9 cellular contexts compared by ENCODE assay signal in the genomic region with DNA sequence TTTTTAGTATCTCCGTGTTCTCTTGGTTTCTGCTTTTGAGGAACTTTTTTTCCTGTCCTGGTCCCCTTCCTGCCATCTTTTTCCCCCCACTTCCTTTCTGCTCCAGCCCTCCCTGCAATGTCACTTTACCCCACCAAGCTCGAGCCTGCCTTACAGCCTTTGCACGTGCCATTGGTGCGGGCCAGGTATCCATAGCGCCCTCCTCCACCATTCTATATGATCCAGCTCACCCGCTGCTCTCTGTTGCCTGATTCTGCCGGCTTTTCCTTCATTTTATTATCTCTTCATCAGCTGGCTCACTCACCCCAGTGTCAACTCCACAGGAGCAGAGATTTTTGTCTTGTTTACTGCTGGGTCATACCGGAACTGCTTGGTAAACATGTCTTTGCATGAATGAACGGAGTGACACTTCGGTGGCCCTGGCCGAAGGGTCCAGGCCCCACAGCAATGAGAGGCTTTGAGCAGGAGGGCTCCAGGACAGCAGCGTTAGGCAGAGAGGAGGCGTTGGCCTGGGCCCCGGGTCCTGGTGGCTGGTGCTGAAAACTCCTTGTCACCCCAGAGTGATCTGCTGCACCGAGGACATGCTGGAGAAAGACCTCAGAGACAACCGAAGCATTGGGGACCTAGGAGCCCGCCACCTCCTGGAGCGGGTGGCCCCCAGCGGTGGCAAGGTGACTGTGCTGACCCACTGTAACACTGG. TPM values are rescaled to one million over a fixed set of nuclear protein-coding genes. Genes with fewer than 3 reads are reported as not detected.
A peak's percentile ranks its signal among the peaks of the same experiment; 100 is the strongest.
DNase-seq lines count a peak whose midpoint lies in the region; ATAC-seq, FAIRE-seq and TF ChIP-seq lines count a peak whose summit lies in the region.
"Had no signal": no experiment of that assay in that cellular context is flagged by ENCODE, and none has a peak within 500 bp of the region (broad histone marks: within the 10 kb centered on the region; RNA-seq: fewer than 3 reads in every experiment).

No MANE protein-coding gene starts in this region.

- no peak for TF ChIP-seq CTCF in GM12878 (IDR thresholded peaks at IDR 0.05 in 2 of 3, conservative IDR thresholded peaks at IDR 0.05 in 1 of 3; ENCODE audit: control insufficient read depth in 2 of 3, extremely low read depth in 1 of 3, insufficient read depth in 1 of 3, low read depth in 3 of 3, low read length in 3 of 3)

- no peak overlapping the region for H3K14ac ChIP-seq in mesenchymal stem cell (ENCODE audit: low read length in 2 of 2)

- no peak for ATAC-seq in stimulated activated naive CD8-positive, alpha-beta T cell treated with anti-CD3 and anti-CD28 coated beads, Interleukin-15, Interleukin-2, amounts not matched to agents 100 U/mL and 50 U/mL, for 24 hours
- ATAC-seq in GM12878 (peak; percentile 11; the same call in 2 of the 3 replicates), HG02885 (IDR thresholded peaks at IDR 0.05; ENCODE audit: poor library complexity, unreplicated experiment) (no peak), GM21529 (IDR thresholded peaks at IDR 0.05; ENCODE audit: unreplicated experiment) (no peak)

- in situ Hi-C loops in GM12878 (cut with MboI), result no loop called here

- peak overlapping the region in 1 of 2 experiments; percentile 25 for H3K18ac ChIP-seq in mesenchymal stem cell (ENCODE audit: low read depth in 1 of 2, low read length in 2 of 2)

- POLR2A ChIA-PET in GM12878 (lab: Charles Lee), result interaction anchor here (0.5 to 2.9 kb wide), 2 partner anchors 9 to 83 kb away, joined by 6 to 17 read pairs; a partner anchor contains a TSS

- TF ChIP-seq RAD21 in GM12878 (IDR thresholded peaks at IDR 0.05; ENCODE audit: insufficient read depth, low read depth, low read length), result no peak

- H2AK5ac ChIP-seq in mesenchymal stem cell (ENCODE audit: low read length, severe bottlenecking), result no peak overlapping the region

- peaks cover 30% of the 10 kb centered on the region for H3K36me3 Mint-ChIP-seq in stimulated activated naive CD8-positive, alpha-beta T cell treated with anti-CD3 and anti-CD28 coated beads, Interleukin-15, Interleukin-2, amounts not matched to agents 100 ng/mL and 50 ng/mL, for 24 hours (ENCODE audit: low read depth)

- peaks cover 17% of the 10 kb centered on the region for H3K4me1 Mint-ChIP-seq in stimulated activated naive CD8-positive, alpha-beta T cell treated with anti-CD3 and anti-CD28 coated beads, Interleukin-15, Interleukin-2, amounts not matched to agents 100 ng/mL and 50 ng/mL, for 24 hours (ENCODE audit: low read depth)

- no peak overlapping the region for H4K8ac ChIP-seq in mesenchymal stem cell (ENCODE audit: low read length)

- H3K27me3 Mint-ChIP-seq in stimulated activated naive CD8-positive, alpha-beta T cell treated with anti-CD3 and anti-CD28 coated beads, Interleukin-15, Interleukin-2, amounts not matched to agents 100 ng/mL and 50 ng/mL, for 24 hours, result no peaks in the 10 kb centered on the region

- WGBS in GM12878 (ENCODE audit: insufficient coverage, insufficient replicate concordance, low lambda C conversion rate, missing lambda C conversion rate), result 70% methylated on average over 19 of the region's 19 CpGs
- 50% methylated on average over 19 of the region's 19 CpGs for WGBS in mesenchymal stem cell

- H2AFZ ChIP-seq in GM12878 (ENCODE audit: control insufficient read depth, low read depth, low read length), result peak overlapping the region; percentile 61
- H2AFZ ChIP-seq in mesenchymal stem cell (ENCODE audit: low read depth, low read length), result no peak overlapping the region

- no peak for FAIRE-seq in GM12878 (lab: Jason Lieb, UNC)

- H3K4me1 ChIP-seq in GM12878 (ENCODE audit: control insufficient read depth, insufficient read depth, low read length) (no peaks in the 10 kb centered on the region), mesenchymal stem cell (ENCODE audit: control insufficient read depth, insufficient read depth, low read depth, low read length) (peaks cover 19% of the 10 kb centered on the region)

- BruUV-seq in GM12878 (replicated peaks; lab: Mats Ljungman, UMichigan), result TSS peak; percentile 61

- SMC1A ChIA-PET in GM12878 (lab: Charles Lee; ENCODE audit: uncharacterized antibody, unreplicated experiment), result interaction anchor here (2.0 kb wide), 1 partner anchor 9 kb away, joined by 6 read pairs; a partner anchor contains a TSS

- TF ChIP-seq EP300 in GM12878 (IDR thresholded peaks at IDR 0.05; ENCODE audit: borderline replicate concordance in 1 of 2, control insufficient read depth in 1 of 2, low read depth in 2 of 2, low read length in 2 of 2), result no peak

- TF ChIP-seq POLR2A in GM12878 (IDR thresholded peaks at IDR 0.05; ENCODE audit: low read depth, low read length), result no peak

- H3K9ac ChIP-seq in GM12878 (ENCODE audit: control insufficient read depth, insufficient read depth, low read length) (peak overlapping the region; percentile 71), mesenchymal stem cell (ENCODE audit: low read length) (peak overlapping the region; percentile 88)

- H3K9me3 Mint-ChIP-seq in stimulated activated naive CD8-positive, alpha-beta T cell treated with anti-CD3 and anti-CD28 coated beads, Interleukin-15, Interleukin-2, amounts not matched to agents 100 ng/mL and 50 ng/mL, for 24 hours, result no peaks in the 10 kb centered on the region

- H3K27ac ChIP-seq in GM12878 (ENCODE audit: control insufficient read depth, insufficient read depth) (0 out of 2 replicates have a peak overlapping the region, but pooled peaks have one; percentile 20), mesenchymal stem cell (ENCODE audit: low read length, poor library complexity, severe bottlenecking) (no peak overlapping the region)

- no peak overlapping the region for H3K23ac ChIP-seq in mesenchymal stem cell (ENCODE audit: low read length in 2 of 2)

- CTCF ChIA-PET in GM12878 (lab: Yijun Ruan, JAX), result interaction anchor here (1.0 kb wide), 1 partner anchor 17 kb away, joined by 3 read pairs; a partner anchor contains a TSS

- peaks cover 19% of the 10 kb centered on the region for H3K79me2 ChIP-seq in GM12878 (ENCODE audit: control insufficient read depth, insufficient read depth, low read length)

- H4K20me1 ChIP-seq in GM12878 (ENCODE audit: control insufficient read depth, insufficient read depth), result no peaks in the 10 kb centered on the region

- H3K79me1 ChIP-seq in mesenchymal stem cell (replicated peaks; ENCODE audit: low read length, poor library complexity, severe bottlenecking), result peaks cover 18% of the 10 kb centered on the region

- no peak for DNase-seq in stimulated activated naive CD8-positive, alpha-beta T cell treated with anti-CD3 and anti-CD28 coated beads, Interleukin-15, Interleukin-2, amounts not matched to agents 100 U/mL and 50 U/mL, for 24 hours
- DNase-seq in GM12878 (ENCODE audit: low read depth, low spot score), result no peak
- peak; percentile 36 for DNase-seq in mesenchymal stem cell
- no peak for DNase-seq in NCI-H128 (lab: John Stamatoyannopoulos, UW; ENCODE audit: unreplicated experiment)
- no peak for DNase-seq in NCI-H2029 treated with DMSO at 0.1 percent for 48 hours (lab: John Stamatoyannopoulos, UW)
- DNase-seq: SHP77 treated with DMSO at 0.1 percent for 48 hours had no signal

- RAD21 ChIA-PET in GM12878 (lab: Charles Lee; ENCODE audit: unreplicated experiment), result interaction anchor here (1.4 kb wide), 1 partner anchor 8 kb away, joined by 7 read pairs; a partner anchor contains a TSS

- H3K27me3 ChIP-seq in GM12878 (replicated peaks in 1 of 2; ENCODE audit: control insufficient read depth in 2 of 2, insufficient read depth in 2 of 2, low read length in 1 of 2) (no peaks in the 10 kb centered on the region), mesenchymal stem cell (ENCODE audit: control insufficient read depth in 1 of 2, insufficient read depth in 1 of 2, low read length in 2 of 2) (no peaks in the 10 kb centered on the region)

- peaks cover 3 to 4% of the 10 kb centered on the region in 2 experiments; a peak in 3 of 4 replicates for H3K36me3 ChIP-seq in GM12878 (ENCODE audit: control insufficient read depth in 2 of 2, insufficient read depth in 2 of 2, low read length in 1 of 2)
- H3K36me3 ChIP-seq in mesenchymal stem cell (ENCODE audit: control insufficient read depth in 1 of 2, insufficient read depth in 2 of 2, low read depth in 1 of 2, low read length in 2 of 2), result peaks cover 51 to 58% of the 10 kb centered on the region in 2 experiments

- H3K4me3 ChIP-seq in GM12878 (peak overlapping the region; percentile 83), mesenchymal stem cell (ENCODE audit: insufficient read depth in 1 of 2, low read depth in 1 of 2, low read length in 2 of 2) (peak overlapping the region in 1 of 2 experiments; percentile 88)

- H3K9me3 ChIP-seq in GM12878 (replicated peaks; ENCODE audit: control insufficient read depth, insufficient read depth, low read length) (no peaks in the 10 kb centered on the region), mesenchymal stem cell (ENCODE audit: control insufficient read depth, low read length) (no peaks in the 10 kb centered on the region)

- H3K4ac ChIP-seq in mesenchymal stem cell (ENCODE audit: low read depth in 1 of 2, low read length in 2 of 2), result peak overlapping the region in 1 of 2 experiments; percentile 7

- intact Hi-C loops in GM12878 (cut with micrococcal nuclease; ENCODE audit: unreplicated experiment), result no loop called here

- H4K91ac ChIP-seq in mesenchymal stem cell (ENCODE audit: low read length), result no peak overlapping the region

- H3K4me2 ChIP-seq in GM12878 (ENCODE audit: control insufficient read depth, insufficient read depth) (peak overlapping the region; percentile 94), mesenchymal stem cell (ENCODE audit: low read length, poor library complexity, severe bottlenecking) (peak overlapping the region; percentile 76)

- peak overlapping the region; percentile 92 for H3K4me3 Mint-ChIP-seq in stimulated activated naive CD8-positive, alpha-beta T cell treated with anti-CD3 and anti-CD28 coated beads, Interleukin-15, Interleukin-2, amounts not matched to agents 100 ng/mL and 50 ng/mL, for 24 hours

- no peak overlapping the region for H2BK15ac ChIP-seq in mesenchymal stem cell (ENCODE audit: low read depth, poor library complexity, severe bottlenecking)

- H2BK5ac ChIP-seq in mesenchymal stem cell (ENCODE audit: low read depth, low read length, poor library complexity, severe bottlenecking), result no peak overlapping the region

- H2BK120ac ChIP-seq in mesenchymal stem cell (ENCODE audit: low read depth, low read length), result no peak overlapping the region

- peak overlapping the region; percentile 92 for H3K27ac Mint-ChIP-seq in stimulated activated naive CD8-positive, alpha-beta T cell treated with anti-CD3 and anti-CD28 coated beads, Interleukin-15, Interleukin-2, amounts not matched to agents 100 ng/mL and 50 ng/mL, for 24 hours

- H2BK12ac ChIP-seq in mesenchymal stem cell (ENCODE audit: low read length in 2 of 2), result no peak overlapping the region

RNA-seq across cellular contexts. Expression of a gene that starts 1.2 kb away (rescaled TPM):
- total RNA-seq in GM12878 (2013; cell fraction: nucleolus; rRNA removed), result 86.3 and 111 TPM in 2 replicates
- total RNA-seq in GM12878 (2014; rRNA removed), result 49.5 and 50.3 TPM in 2 replicates
- 17.0 and 17.2 TPM in 2 replicates for total RNA-seq in GM12878 (2014; rRNA removed; fragmentation: Illumina TruSeq; extraction: Trizol)
- total RNA-seq in GM12878 (2021), result 36.3 and 40.0 TPM in 2 replicates
- polyA plus RNA-seq in GM12878 (2011; ENCODE audit: low read depth), result 6.0 TPM
- polyA plus RNA-seq in GM12878 (2011; rRNA removed), result 16.6 and 28.2 TPM in 2 replicates
- 34.3 and 54.3 TPM in 2 replicates for polyA plus RNA-seq in GM12878 (2011; cell fraction: cytosol; rRNA removed)
- polyA plus RNA-seq in GM12878 (2011; cell fraction: nucleus; rRNA removed), result 259 and 261 TPM in 2 replicates
- polyA plus RNA-seq in GM12878 (2012), result 21.6 and 24.4 TPM in 2 replicates
- polyA plus RNA-seq in GM12878 (2014; fragmentation: Illumina TruSeq; extraction: Trizol), result 14.3 and 18.5 TPM in 2 replicates
- polyA plus RNA-seq in GM12878 (2014; fragmentation: Nextera tagmentation; extraction: Ambion mirVana), result 1 to 10 TPM; 5.4 to 7.9 TPM
- polyA plus RNA-seq in GM12878 (2014; rRNA removed), result 46.4 and 51.1 TPM in 2 replicates
- 10 to 100 TPM; 28.4 to 30.1 TPM for polyA plus RNA-seq in GM12878 (2016; fragmentation: Nextera tagmentation; extraction: Ambion mirVana)
- polyA minus RNA-seq in GM12878 (2011; rRNA and poly(A)+ RNA removed), result 10.5 and 22.7 TPM in 2 replicates
- 13.1 and 16.3 TPM in 2 replicates for polyA minus RNA-seq in GM12878 (2011; cell fraction: cytosol; rRNA and poly(A)+ RNA removed)
- polyA minus RNA-seq in GM12878 (2011; cell fraction: nucleus; rRNA and poly(A)+ RNA removed), result 20.1 and 25.7 TPM in 2 replicates
- 26.1 TPM for polyA plus RNA-seq in mesenchymal stem cell (2013, experiment 1 of 2)
- 24.1 TPM for polyA plus RNA-seq in mesenchymal stem cell (2013, experiment 2 of 2)

RNA-seq across cellular contexts. Expression of a gene that starts 8.7 kb away (rescaled TPM):
- 15.6 and 16.0 TPM in 2 replicates for total RNA-seq in GM12878 (2013; cell fraction: nucleolus; rRNA removed)
- total RNA-seq in GM12878 (2014; rRNA removed) (183 and 198 TPM in 2 replicates), GM12878 (2014; rRNA removed; fragmentation: Illumina TruSeq; extraction: Trizol) (120 and 138 TPM in 2 replicates), GM12878 (2021) (109 and 115 TPM in 2 replicates)
- polyA plus RNA-seq in GM12878 (2011; ENCODE audit: low read depth), result 219 TPM
- polyA plus RNA-seq in GM12878 (2011; rRNA removed) (99.9 and 186 TPM in 2 replicates), GM12878 (2014; fragmentation: Illumina TruSeq; extraction: Trizol) (38.4 and 171 TPM in 2 replicates), GM12878 (2014; fragmentation: Nextera tagmentation; extraction: Ambion mirVana) (100 to 1,000 TPM; 392 to 449 TPM), GM12878 (2014; rRNA removed) (250 and 253 TPM in 2 replicates), GM12878 (2016; fragmentation: Nextera tagmentation; extraction: Ambion mirVana) (100 to 1,000 TPM; 266 to 268 TPM)
- polyA plus RNA-seq in GM12878 (2011; cell fraction: cytosol; rRNA removed), result 225 and 239 TPM in 2 replicates
- polyA plus RNA-seq in GM12878 (2011; cell fraction: nucleus; rRNA removed), result 81.5 and 116 TPM in 2 replicates
- polyA plus RNA-seq in GM12878 (2012), result 194 and 199 TPM in 2 replicates
- polyA minus RNA-seq in GM12878 (2011; rRNA and poly(A)+ RNA removed), result 35.0 and 80.3 TPM in 2 replicates
- 41.4 and 51.9 TPM in 2 replicates for polyA minus RNA-seq in GM12878 (2011; cell fraction: cytosol; rRNA and poly(A)+ RNA removed)
- polyA minus RNA-seq in GM12878 (2011; cell fraction: nucleus; rRNA and poly(A)+ RNA removed), result 9.3 and 19.9 TPM in 2 replicates
- polyA plus RNA-seq in mesenchymal stem cell (2013, experiment 1 of 2), result 327 TPM
- 323 TPM for polyA plus RNA-seq in mesenchymal stem cell (2013, experiment 2 of 2)

RNA-seq across cellular contexts. Expression of a gene that starts 29.7 kb away (rescaled TPM):
- 12.5 and 13.0 TPM in 2 replicates for total RNA-seq in GM12878 (2013; cell fraction: nucleolus; rRNA removed)
- total RNA-seq in GM12878 (2014; rRNA removed) (3.1 TPM in 2 replicates), GM12878 (2014; rRNA removed; fragmentation: Illumina TruSeq; extraction: Trizol) (1.1 and 1.2 TPM in 2 replicates), GM12878 (2021) (11.1 and 12.2 TPM in 2 replicates)
- polyA plus RNA-seq in GM12878 (2011; ENCODE audit: low read depth), result 1.1 TPM
- polyA plus RNA-seq in GM12878 (2011; rRNA removed) (0.66 and 1.3 TPM in 2 replicates), GM12878 (2014; fragmentation: Illumina TruSeq; extraction: Trizol) (1.6 and 2.2 TPM in 2 replicates), GM12878 (2014; fragmentation: Nextera tagmentation; extraction: Ambion mirVana) (not detected), GM12878 (2014; rRNA removed) (5.1 and 5.6 TPM in 2 replicates), GM12878 (2016; fragmentation: Nextera tagmentation; extraction: Ambion mirVana) (1 to 10 TPM in 1 of 2 experiments, under 1 TPM in 1; 0.73 to 1.2 TPM)
- polyA plus RNA-seq in GM12878 (2011; cell fraction: cytosol; rRNA removed), result 2.6 TPM in 2 replicates
- 3.2 and 4.0 TPM in 2 replicates for polyA plus RNA-seq in GM12878 (2011; cell fraction: nucleus; rRNA removed)
- polyA plus RNA-seq in GM12878 (2012), result 4.9 and 6.1 TPM in 2 replicates
- 1.8 and 5.0 TPM in 2 replicates for polyA minus RNA-seq in GM12878 (2011; rRNA and poly(A)+ RNA removed)
- 3.1 and 3.2 TPM in 2 replicates for polyA minus RNA-seq in GM12878 (2011; cell fraction: cytosol; rRNA and poly(A)+ RNA removed)
- polyA minus RNA-seq in GM12878 (2011; cell fraction: nucleus; rRNA and poly(A)+ RNA removed), result 1.9 and 2.9 TPM in 2 replicates
- 6.3 TPM for polyA plus RNA-seq in mesenchymal stem cell (2013, experiment 1 of 2)
- polyA plus RNA-seq in mesenchymal stem cell (2013, experiment 2 of 2), result 6.2 TPM
